In the genomic region with DNA sequence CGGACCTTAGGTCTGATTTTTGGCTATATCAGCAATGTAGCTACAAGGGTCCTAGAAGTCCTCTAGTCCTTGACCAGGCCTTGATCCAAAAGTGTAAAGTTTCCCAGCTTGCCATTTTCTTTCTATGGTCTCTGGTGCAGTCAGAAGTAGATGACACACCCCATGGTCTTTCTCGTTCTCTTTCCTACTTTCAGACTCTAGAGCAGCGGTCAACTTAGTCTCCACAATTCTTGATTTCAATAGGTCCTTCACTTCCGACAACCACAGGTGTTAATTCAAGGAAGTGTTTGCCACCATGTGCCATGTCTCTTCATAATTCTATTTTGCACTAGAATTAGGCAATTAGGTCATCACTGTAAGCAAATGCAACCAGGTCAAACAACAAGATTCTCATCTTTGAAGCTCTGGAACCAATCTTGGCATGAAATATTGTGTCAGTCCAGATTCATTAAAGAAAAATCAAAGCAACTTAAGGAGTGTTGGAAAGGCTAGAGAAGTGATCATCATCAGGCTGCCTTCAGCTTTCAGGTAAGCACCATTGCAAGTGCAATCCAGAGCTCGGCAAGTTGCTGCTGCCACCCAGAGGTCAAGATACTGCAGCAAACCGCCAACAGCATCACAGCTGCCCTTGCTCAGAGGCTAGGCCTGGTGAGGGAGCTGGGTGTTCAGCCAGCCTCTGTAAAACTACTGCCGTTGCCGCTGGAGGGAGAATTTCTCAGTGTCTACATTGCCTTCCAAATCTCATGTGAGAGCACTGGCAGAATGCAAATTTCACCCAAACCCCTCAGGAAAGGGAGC, we compare ENCODE assay signal across 1 cellular context.
TF ChIP-seq lines count a peak whose summit lies in the region.

No MANE protein-coding gene starts in this region.

TF ChIP-seq in HEK293, 187 proteins besides CTCF, POLR2A, EP300 and RAD21 (continued from another document):
- TF ChIP-seq, protein P1, sequence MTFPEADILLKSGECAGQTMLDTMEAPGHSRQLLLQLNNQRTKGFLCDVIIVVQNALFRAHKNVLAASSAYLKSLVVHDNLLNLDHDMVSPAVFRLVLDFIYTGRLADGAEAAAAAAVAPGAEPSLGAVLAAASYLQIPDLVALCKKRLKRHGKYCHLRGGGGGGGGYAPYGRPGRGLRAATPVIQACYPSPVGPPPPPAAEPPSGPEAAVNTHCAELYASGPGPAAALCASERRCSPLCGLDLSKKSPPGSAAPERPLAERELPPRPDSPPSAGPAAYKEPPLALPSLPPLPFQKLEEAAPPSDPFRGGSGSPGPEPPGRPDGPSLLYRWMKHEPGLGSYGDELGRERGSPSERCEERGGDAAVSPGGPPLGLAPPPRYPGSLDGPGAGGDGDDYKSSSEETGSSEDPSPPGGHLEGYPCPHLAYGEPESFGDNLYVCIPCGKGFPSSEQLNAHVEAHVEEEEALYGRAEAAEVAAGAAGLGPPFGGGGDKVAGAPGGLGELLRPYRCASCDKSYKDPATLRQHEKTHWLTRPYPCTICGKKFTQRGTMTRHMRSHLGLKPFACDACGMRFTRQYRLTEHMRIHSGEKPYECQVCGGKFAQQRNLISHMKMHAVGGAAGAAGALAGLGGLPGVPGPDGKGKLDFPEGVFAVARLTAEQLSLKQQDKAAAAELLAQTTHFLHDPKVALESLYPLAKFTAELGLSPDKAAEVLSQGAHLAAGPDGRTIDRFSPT (tag by site-specific recombination; IDR thresholded peaks at IDR 0.05), result no peak
TF ChIP-seq in HEK293: peak in this region for 3.
